In the genomic region with DNA sequence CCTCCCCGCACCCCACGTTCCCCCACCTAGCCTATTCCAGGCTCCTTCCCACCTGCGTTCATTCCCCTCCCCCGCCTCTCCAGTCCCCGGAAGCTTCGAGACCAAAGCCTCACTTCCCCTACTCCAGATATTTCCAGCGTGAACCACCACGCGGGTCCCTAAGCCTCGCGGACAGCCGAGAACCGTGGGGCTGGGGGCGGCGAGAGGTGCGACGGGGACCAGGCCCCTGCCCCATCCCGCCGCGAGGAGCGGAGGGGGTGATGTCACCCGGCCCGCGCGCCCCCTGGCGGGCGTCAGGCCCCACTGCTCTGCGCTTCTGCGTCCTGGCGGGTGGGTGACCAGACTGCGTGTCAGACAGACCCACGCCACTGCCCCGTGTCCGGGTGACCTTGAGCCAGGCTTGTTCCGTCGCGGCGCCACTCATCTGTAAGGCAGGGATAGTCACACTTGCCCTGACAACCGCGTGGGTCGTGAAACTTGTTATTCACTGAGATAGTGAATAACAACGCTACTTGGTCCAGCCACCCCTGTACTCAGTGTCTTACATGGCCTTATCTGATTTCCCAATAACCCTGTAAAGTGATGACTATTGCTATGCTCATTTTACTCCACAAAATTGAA, we compare ENCODE assay signal across 1 cellular context.
TF ChIP-seq lines count a peak whose summit lies in the region.

No MANE protein-coding gene starts in this region.

TF ChIP-seq in K562, 482 proteins besides CTCF, POLR2A, EP300 and RAD21 (continued from another document and continues in another):
- TF ChIP-seq CXXC5 (CRISPR knock-in tag; IDR thresholded peaks at IDR 0.05) (peak; percentile 90), ZNF12 (CRISPR knock-in tag; IDR thresholded peaks at IDR 0.05) (peak; percentile 78; the same call in 1 of the 2 replicates), GTF2F1 (IDR thresholded peaks at IDR 0.05; ENCODE audit: low read depth, low read length) (peak; percentile 69; the same call in 1 of the 2 replicates), RBM22 (IDR thresholded peaks at IDR 0.05; ENCODE audit: low read depth, low read length, poor library complexity, severe bottlenecking) (peak; percentile 84), RUNX1 (IDR thresholded peaks at IDR 0.05; ENCODE audit: low read depth) (no peak), BHLHE40 (IDR thresholded peaks at IDR 0.05; ENCODE audit: low read length) (peak; percentile 3; the same call in 1 of the 2 replicates), MCM7 (IDR thresholded peaks at IDR 0.05) (no peak), KDM4B (IDR thresholded peaks at IDR 0.05; ENCODE audit: borderline replicate concordance in 2 of 2, low read depth in 1 of 2) (0 out of 4 replicates have a peak, but pooled peaks of 1 of the 2 experiments have one; percentile 23), SRSF7 (optimal IDR thresholded peaks at IDR 0.05; ENCODE audit: low read depth, low read length) (no peak), ZNF764 (CRISPR knock-in tag; IDR thresholded peaks at IDR 0.05; ENCODE audit: low read depth) (no peak; the same call in 1 of the 2 replicates), GATAD2B (IDR thresholded peaks at IDR 0.05; ENCODE audit: borderline replicate concordance) (peak; percentile 96), NEUROD1 (IDR thresholded peaks at IDR 0.05; ENCODE audit: borderline replicate concordance, low read depth, low read length, partially characterized antibody) (peak; percentile 65), THRAP3 (IDR thresholded peaks at IDR 0.05; ENCODE audit: borderline replicate concordance) (no peak; the same call in 1 of the 2 replicates), ZFP1 (CRISPR knock-in tag; IDR thresholded peaks at IDR 0.05) (no peak), XRCC5 (IDR thresholded peaks at IDR 0.05; ENCODE audit: low read depth, low read length) (peak; percentile 91; the same call in 1 of the 2 replicates), PHB (CRISPR knock-in tag; IDR thresholded peaks at IDR 0.05) (no peak), ZNF408 (CRISPR knock-in tag; IDR thresholded peaks at IDR 0.05; ENCODE audit: low read depth) (no peak), NCOA2 (IDR thresholded peaks at IDR 0.05; ENCODE audit: partially characterized antibody in 2 of 2) (no peak), ZFP36 (IDR thresholded peaks at IDR 0.05; ENCODE audit: low read depth, low read length, partially characterized antibody) (no peak), GTF2B (IDR thresholded peaks at IDR 0.05; ENCODE audit: extremely low read depth, insufficient read length) (no peak), RFX7 (CRISPR knock-in tag; IDR thresholded peaks at IDR 0.05) (no peak), ZBED1 (IDR thresholded peaks at IDR 0.05) (no peak), TGIF2 (CRISPR knock-in tag; IDR thresholded peaks at IDR 0.05) (no peak), ZNF668 (CRISPR knock-in tag; IDR thresholded peaks at IDR 0.05) (no peak), BMI1 (IDR thresholded peaks at IDR 0.05; ENCODE audit: low read length) (no peak; the same call in 1 of the 2 replicates), SAFB (IDR thresholded peaks at IDR 0.05; ENCODE audit: borderline replicate concordance, low read depth, low read length) (peak; percentile 92; the same call in 1 of the 2 replicates), CBX2 (IDR thresholded peaks at IDR 0.05; ENCODE audit: insufficient read depth, low read length, poor library complexity, severe bottlenecking) (no peak), ESRRA (IDR thresholded peaks at IDR 0.05; ENCODE audit: borderline replicate concordance, low read depth) (peak; percentile 97), ADNP (tag; IDR thresholded peaks at IDR 0.05) (no peak), ZBTB34 (CRISPR knock-in tag; IDR thresholded peaks at IDR 0.05) (no peak), ZNF707 (CRISPR knock-in tag; conservative IDR thresholded peaks at IDR 0.05) (no peak), ZNF436 (CRISPR knock-in tag; IDR thresholded peaks at IDR 0.05) (no peak), ZNF253 (CRISPR knock-in tag; conservative IDR thresholded peaks at IDR 0.05) (no peak), SUPT5H (IDR thresholded peaks at IDR 0.05) (peak; percentile 81), ZNF507 (tag; conservative IDR thresholded peaks at IDR 0.05) (no peak), MYBL2 (IDR thresholded peaks at IDR 0.05; ENCODE audit: low read depth) (no peak), MYBL2 (CRISPR knock-in tag; IDR thresholded peaks at IDR 0.05; ENCODE audit: borderline replicate concordance) (no peak), MED1 (CRISPR knock-in tag; IDR thresholded peaks at IDR 0.05; ENCODE audit: borderline replicate concordance) (no peak), BRCA1 (IDR thresholded peaks at IDR 0.05) (no peak), BRCA1 (CRISPR knock-in tag; IDR thresholded peaks at IDR 0.05) (no peak), MIER1 (IDR thresholded peaks at IDR 0.05; ENCODE audit: low read depth) (no peak), E2F3 (CRISPR knock-in tag; IDR thresholded peaks at IDR 0.05) (no peak), SMAD1 (IDR thresholded peaks at IDR 0.05; ENCODE audit: low read depth, low read length, partially characterized antibody) (no peak)
- TF ChIP-seq, protein P1, sequence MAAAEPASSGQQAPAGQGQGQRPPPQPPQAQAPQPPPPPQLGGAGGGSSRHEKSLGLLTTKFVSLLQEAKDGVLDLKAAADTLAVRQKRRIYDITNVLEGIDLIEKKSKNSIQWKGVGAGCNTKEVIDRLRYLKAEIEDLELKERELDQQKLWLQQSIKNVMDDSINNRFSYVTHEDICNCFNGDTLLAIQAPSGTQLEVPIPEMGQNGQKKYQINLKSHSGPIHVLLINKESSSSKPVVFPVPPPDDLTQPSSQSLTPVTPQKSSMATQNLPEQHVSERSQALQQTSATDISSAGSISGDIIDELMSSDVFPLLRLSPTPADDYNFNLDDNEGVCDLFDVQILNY (CRISPR knock-in tag; IDR thresholded peaks at IDR 0.05), result no peak; the same call in 1 of the 2 replicates
- TF ChIP-seq, protein P2, sequence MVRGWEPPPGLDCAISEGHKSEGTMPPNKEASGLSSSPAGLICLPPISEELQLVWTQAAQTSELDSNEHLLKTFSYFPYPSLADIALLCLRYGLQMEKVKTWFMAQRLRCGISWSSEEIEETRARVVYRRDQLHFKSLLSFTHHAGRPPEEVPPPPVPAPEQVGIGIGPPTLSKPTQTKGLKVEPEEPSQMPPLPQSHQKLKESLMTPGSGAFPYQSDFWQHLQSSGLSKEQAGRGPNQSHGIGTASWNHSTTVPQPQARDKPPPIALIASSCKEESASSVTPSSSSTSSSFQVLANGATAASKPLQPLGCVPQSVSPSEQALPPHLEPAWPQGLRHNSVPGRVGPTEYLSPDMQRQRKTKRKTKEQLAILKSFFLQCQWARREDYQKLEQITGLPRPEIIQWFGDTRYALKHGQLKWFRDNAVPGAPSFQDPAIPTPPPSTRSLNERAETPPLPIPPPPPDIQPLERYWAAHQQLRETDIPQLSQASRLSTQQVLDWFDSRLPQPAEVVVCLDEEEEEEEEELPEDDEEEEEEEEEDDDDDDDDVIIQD (CRISPR knock-in tag; IDR thresholded peaks at IDR 0.05), result no peak
- TF ChIP-seq, protein P3, sequence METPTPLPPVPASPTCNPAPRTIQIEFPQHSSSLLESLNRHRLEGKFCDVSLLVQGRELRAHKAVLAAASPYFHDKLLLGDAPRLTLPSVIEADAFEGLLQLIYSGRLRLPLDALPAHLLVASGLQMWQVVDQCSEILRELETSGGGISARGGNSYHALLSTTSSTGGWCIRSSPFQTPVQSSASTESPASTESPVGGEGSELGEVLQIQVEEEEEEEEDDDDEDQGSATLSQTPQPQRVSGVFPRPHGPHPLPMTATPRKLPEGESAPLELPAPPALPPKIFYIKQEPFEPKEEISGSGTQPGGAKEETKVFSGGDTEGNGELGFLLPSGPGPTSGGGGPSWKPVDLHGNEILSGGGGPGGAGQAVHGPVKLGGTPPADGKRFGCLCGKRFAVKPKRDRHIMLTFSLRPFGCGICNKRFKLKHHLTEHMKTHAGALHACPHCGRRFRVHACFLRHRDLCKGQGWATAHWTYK (CRISPR knock-in tag; IDR thresholded peaks at IDR 0.05), result peak; percentile 73
- TF ChIP-seq, protein P4, sequence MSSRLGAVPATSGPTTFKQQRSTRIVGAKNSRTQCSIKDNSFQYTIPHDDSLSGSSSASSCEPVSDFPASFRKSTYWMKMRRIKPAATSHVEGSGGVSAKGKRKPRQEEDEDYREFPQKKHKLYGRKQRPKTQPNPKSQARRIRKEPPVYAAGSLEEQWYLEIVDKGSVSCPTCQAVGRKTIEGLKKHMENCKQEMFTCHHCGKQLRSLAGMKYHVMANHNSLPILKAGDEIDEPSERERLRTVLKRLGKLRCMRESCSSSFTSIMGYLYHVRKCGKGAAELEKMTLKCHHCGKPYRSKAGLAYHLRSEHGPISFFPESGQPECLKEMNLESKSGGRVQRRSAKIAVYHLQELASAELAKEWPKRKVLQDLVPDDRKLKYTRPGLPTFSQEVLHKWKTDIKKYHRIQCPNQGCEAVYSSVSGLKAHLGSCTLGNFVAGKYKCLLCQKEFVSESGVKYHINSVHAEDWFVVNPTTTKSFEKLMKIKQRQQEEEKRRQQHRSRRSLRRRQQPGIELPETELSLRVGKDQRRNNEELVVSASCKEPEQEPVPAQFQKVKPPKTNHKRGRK (tag; IDR thresholded peaks at IDR 0.05), result no peak
- TF ChIP-seq, protein P5, sequence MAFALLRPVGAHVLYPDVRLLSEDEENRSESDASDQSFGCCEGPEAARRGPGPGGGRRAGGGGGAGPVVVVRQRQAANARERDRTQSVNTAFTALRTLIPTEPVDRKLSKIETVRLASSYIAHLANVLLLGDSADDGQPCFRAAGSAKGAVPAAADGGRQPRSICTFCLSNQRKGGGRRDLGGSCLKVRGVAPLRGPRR (CRISPR knock-in tag; IDR thresholded peaks at IDR 0.05), result no peak
- TF ChIP-seq, protein P6, sequence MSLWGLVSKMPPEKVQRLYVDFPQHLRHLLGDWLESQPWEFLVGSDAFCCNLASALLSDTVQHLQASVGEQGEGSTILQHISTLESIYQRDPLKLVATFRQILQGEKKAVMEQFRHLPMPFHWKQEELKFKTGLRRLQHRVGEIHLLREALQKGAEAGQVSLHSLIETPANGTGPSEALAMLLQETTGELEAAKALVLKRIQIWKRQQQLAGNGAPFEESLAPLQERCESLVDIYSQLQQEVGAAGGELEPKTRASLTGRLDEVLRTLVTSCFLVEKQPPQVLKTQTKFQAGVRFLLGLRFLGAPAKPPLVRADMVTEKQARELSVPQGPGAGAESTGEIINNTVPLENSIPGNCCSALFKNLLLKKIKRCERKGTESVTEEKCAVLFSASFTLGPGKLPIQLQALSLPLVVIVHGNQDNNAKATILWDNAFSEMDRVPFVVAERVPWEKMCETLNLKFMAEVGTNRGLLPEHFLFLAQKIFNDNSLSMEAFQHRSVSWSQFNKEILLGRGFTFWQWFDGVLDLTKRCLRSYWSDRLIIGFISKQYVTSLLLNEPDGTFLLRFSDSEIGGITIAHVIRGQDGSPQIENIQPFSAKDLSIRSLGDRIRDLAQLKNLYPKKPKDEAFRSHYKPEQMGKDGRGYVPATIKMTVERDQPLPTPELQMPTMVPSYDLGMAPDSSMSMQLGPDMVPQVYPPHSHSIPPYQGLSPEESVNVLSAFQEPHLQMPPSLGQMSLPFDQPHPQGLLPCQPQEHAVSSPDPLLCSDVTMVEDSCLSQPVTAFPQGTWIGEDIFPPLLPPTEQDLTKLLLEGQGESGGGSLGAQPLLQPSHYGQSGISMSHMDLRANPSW (CRISPR knock-in tag; IDR thresholded peaks at IDR 0.05), result no peak
- TF ChIP-seq, protein P7, sequence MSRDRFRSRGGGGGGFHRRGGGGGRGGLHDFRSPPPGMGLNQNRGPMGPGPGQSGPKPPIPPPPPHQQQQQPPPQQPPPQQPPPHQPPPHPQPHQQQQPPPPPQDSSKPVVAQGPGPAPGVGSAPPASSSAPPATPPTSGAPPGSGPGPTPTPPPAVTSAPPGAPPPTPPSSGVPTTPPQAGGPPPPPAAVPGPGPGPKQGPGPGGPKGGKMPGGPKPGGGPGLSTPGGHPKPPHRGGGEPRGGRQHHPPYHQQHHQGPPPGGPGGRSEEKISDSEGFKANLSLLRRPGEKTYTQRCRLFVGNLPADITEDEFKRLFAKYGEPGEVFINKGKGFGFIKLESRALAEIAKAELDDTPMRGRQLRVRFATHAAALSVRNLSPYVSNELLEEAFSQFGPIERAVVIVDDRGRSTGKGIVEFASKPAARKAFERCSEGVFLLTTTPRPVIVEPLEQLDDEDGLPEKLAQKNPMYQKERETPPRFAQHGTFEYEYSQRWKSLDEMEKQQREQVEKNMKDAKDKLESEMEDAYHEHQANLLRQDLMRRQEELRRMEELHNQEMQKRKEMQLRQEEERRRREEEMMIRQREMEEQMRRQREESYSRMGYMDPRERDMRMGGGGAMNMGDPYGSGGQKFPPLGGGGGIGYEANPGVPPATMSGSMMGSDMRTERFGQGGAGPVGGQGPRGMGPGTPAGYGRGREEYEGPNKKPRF (IDR thresholded peaks at IDR 0.05; ENCODE audit: low read depth, low read length), result no peak
- TF ChIP-seq, protein P8, sequence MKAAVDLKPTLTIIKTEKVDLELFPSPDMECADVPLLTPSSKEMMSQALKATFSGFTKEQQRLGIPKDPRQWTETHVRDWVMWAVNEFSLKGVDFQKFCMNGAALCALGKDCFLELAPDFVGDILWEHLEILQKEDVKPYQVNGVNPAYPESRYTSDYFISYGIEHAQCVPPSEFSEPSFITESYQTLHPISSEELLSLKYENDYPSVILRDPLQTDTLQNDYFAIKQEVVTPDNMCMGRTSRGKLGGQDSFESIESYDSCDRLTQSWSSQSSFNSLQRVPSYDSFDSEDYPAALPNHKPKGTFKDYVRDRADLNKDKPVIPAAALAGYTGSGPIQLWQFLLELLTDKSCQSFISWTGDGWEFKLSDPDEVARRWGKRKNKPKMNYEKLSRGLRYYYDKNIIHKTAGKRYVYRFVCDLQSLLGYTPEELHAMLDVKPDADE (conservative IDR thresholded peaks at IDR 0.05; ENCODE audit: control insufficient read depth, low read depth, low read length), result peak; percentile 61; the same call in 1 of the 2 replicates
- TF ChIP-seq, protein P9, sequence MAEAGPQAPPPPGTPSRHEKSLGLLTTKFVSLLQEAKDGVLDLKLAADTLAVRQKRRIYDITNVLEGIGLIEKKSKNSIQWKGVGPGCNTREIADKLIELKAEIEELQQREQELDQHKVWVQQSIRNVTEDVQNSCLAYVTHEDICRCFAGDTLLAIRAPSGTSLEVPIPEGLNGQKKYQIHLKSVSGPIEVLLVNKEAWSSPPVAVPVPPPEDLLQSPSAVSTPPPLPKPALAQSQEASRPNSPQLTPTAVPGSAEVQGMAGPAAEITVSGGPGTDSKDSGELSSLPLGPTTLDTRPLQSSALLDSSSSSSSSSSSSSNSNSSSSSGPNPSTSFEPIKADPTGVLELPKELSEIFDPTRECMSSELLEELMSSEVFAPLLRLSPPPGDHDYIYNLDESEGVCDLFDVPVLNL (CRISPR knock-in tag; IDR thresholded peaks at IDR 0.05; ENCODE audit: low read depth), result no peak
